15 cellular contexts compared by ENCODE assay signal in genomic region chr10:34045571-34046190, GRCh38.
DNase-seq lines count a peak whose midpoint lies in the region; ATAC-seq and TF ChIP-seq lines count a peak whose summit lies in the region.
"Had no signal": no experiment of that assay in that cellular context is flagged by ENCODE, and none has a peak within 500 bp of the region (broad histone marks: within the 10 kb centered on the region; RNA-seq: fewer than 3 reads in every experiment).

No MANE protein-coding gene starts in this region.

- CTCF ChIA-PET in activated CD8-positive, alpha-beta memory T cell treated with anti-CD3 and anti-CD28 coated beads, Interleukin-2, amount 10 ng/mL, durations not matched to agents 7 days and 5 days (lab: Charles Lee), result no interaction called here
- CTCF ChIA-PET in activated CD8-positive, alpha-beta T cell treated with anti-CD3 and anti-CD28 coated beads, Interleukin-2, amount 10 ng/mL, durations not matched to agents 7 days and 5 days (lab: Charles Lee), result no interaction called here

- in situ Hi-C loops in astrocyte of the cerebellum (cut with HindIII; ENCODE audit: low sequenced_read_pairs), result no loop called here

- POLR2A ChIA-PET in activated CD8-positive, alpha-beta T cell treated with anti-CD3 and anti-CD28 coated beads, Interleukin-2, amount 10 ng/mL, durations not matched to agents 7 days and 5 days (lab: Charles Lee), result no interaction called here

- peaks cover 2% of the 10 kb centered on the region for H3K4me1 Mint-ChIP-seq in CD14-positive monocyte
- H3K4me1 Mint-ChIP-seq in activated CD8-positive, alpha-beta memory T cell treated with anti-CD3 and anti-CD28 coated beads, Interleukin-2, amount 10 ng/mL, durations not matched to agents 7 days and 5 days, result peaks cover 2% of the 10 kb centered on the region
- no peaks in the 10 kb centered on the region for H3K4me1 Mint-ChIP-seq in activated CD8-positive, alpha-beta T cell treated with anti-CD3 and anti-CD28 coated beads, Interleukin-2, amount 10 ng/mL, durations not matched to agents 7 days and 5 days (ENCODE audit: low read depth)

- no peak overlapping the region for H3K27ac Mint-ChIP-seq in CD14-positive monocyte
- no peak overlapping the region for H3K27ac Mint-ChIP-seq in activated CD8-positive, alpha-beta memory T cell treated with anti-CD3 and anti-CD28 coated beads, Interleukin-2, amount 10 ng/mL, durations not matched to agents 7 days and 5 days
- H3K27ac Mint-ChIP-seq in activated CD8-positive, alpha-beta T cell treated with anti-CD3 and anti-CD28 coated beads, Interleukin-2, amount 10 ng/mL, durations not matched to agents 7 days and 5 days, result no peak overlapping the region
- H3K27ac Mint-ChIP-seq: activated T-helper 1 cell treated with anti-CD3 and anti-CD28 coated beads, Interleukin-12 subunit alpha, Interleukin-12 subunit beta, Interleukin-2, Interleukin-4 antibody, amounts not matched to agents 30 ng/mL and 10 ng/mL and 1 ng/mL, durations not matched to agents 14 hours and 24 hours and 36 hours had no signal

- peaks cover 0 to 4% (median 3%) of the 10 kb centered on the region in 3 donors for H3K27me3 Mint-ChIP-seq in CD14-positive monocyte (ENCODE audit: low read depth in 3 of 3)
- H3K27me3 Mint-ChIP-seq in activated CD8-positive, alpha-beta memory T cell treated with anti-CD3 and anti-CD28 coated beads, Interleukin-2, amount 10 ng/mL, durations not matched to agents 7 days and 5 days, result no peaks in the 10 kb centered on the region
- no peaks in the 10 kb centered on the region for H3K27me3 Mint-ChIP-seq in activated CD8-positive, alpha-beta T cell treated with anti-CD3 and anti-CD28 coated beads, Interleukin-2, amount 10 ng/mL, durations not matched to agents 7 days and 5 days (ENCODE audit: low read depth)

- H3K4me3 Mint-ChIP-seq in CD14-positive monocyte, result no peak overlapping the region
- H3K4me3 Mint-ChIP-seq in activated CD8-positive, alpha-beta memory T cell treated with anti-CD3 and anti-CD28 coated beads, Interleukin-2, amount 10 ng/mL, durations not matched to agents 7 days and 5 days, result no peak overlapping the region
- H3K4me3 Mint-ChIP-seq in activated CD8-positive, alpha-beta T cell treated with anti-CD3 and anti-CD28 coated beads, Interleukin-2, amount 10 ng/mL, durations not matched to agents 7 days and 5 days, result no peak overlapping the region
- H3K4me3 Mint-ChIP-seq: activated T-helper 1 cell treated with anti-CD3 and anti-CD28 coated beads, Interleukin-12 subunit alpha, Interleukin-12 subunit beta, Interleukin-2, Interleukin-4 antibody, amounts not matched to agents 30 ng/mL and 10 ng/mL and 1 ng/mL, durations not matched to agents 14 hours and 24 hours and 36 hours; neural crest cell had no signal

- DNase-seq in DMS 273 (lab: John Stamatoyannopoulos, UW; ENCODE audit: unreplicated experiment), result peak; percentile 30
- DNase-seq in Jurkat, Clone E6-1 (ENCODE audit: low read depth, low spot score), result peak; percentile 7
- peak; percentile 55 for DNase-seq in astrocyte of the cerebellum (ENCODE audit: low read depth)
- peak; percentile 5 for DNase-seq in fibroblast of the conjunctiva (ENCODE audit: low read depth)
- no peak for DNase-seq in CD14-positive monocyte (ENCODE audit: low spot score)
- DNase-seq in activated CD8-positive, alpha-beta memory T cell treated with anti-CD3 and anti-CD28 coated beads, Interleukin-2, amount 10 ng/mL, durations not matched to agents 7 days and 5 days, result no peak
- DNase-seq in activated CD8-positive, alpha-beta T cell treated with anti-CD3 and anti-CD28 coated beads, Interleukin-2, amount 10 ng/mL, durations not matched to agents 7 days and 5 days, result no peak
- DNase-seq in DMS79 treated with DMSO at 0.1 percent for 48 hours (lab: John Stamatoyannopoulos, UW), result no peak
- DNase-seq: activated CD4-positive, alpha-beta T cell treated with anti-CD3 and anti-CD28 coated beads, Interleukin-2, amount 50 U/mL, for 48 hours; cortex of kidney; NCI-H1930 had no signal

- no peak for TF ChIP-seq CTCF in astrocyte of the cerebellum (IDR thresholded peaks at IDR 0.05; ENCODE audit: low read depth, low read length, missing control alignments)
- TF ChIP-seq CTCF in CD14-positive monocyte (IDR thresholded peaks at IDR 0.05), result no peak

- no peaks in the 10 kb centered on the region for H3K36me3 Mint-ChIP-seq in CD14-positive monocyte
- no peaks in the 10 kb centered on the region for H3K36me3 Mint-ChIP-seq in activated CD8-positive, alpha-beta memory T cell treated with anti-CD3 and anti-CD28 coated beads, Interleukin-2, amount 10 ng/mL, durations not matched to agents 7 days and 5 days
- H3K36me3 Mint-ChIP-seq in activated CD8-positive, alpha-beta T cell treated with anti-CD3 and anti-CD28 coated beads, Interleukin-2, amount 10 ng/mL, durations not matched to agents 7 days and 5 days (ENCODE audit: low read depth), result no peaks in the 10 kb centered on the region

- ATAC-seq in activated CD8-positive, alpha-beta memory T cell treated with anti-CD3 and anti-CD28 coated beads, Interleukin-2, amount 10 ng/mL, durations not matched to agents 7 days and 5 days, result no peak
- ATAC-seq in activated CD8-positive, alpha-beta T cell treated with anti-CD3 and anti-CD28 coated beads, Interleukin-2, amount 10 ng/mL, durations not matched to agents 7 days and 5 days, result no peak
- ATAC-seq: Panc1 had no signal

- intact Hi-C loops in CD14-positive monocyte (cut with micrococcal nuclease), result no loop called here

- peaks cover 0 to 9% (median 0%) of the 10 kb centered on the region in 7 donors for H3K9me3 Mint-ChIP-seq in CD14-positive monocyte
- peaks cover 1% of the 10 kb centered on the region for H3K9me3 Mint-ChIP-seq in activated CD8-positive, alpha-beta memory T cell treated with anti-CD3 and anti-CD28 coated beads, Interleukin-2, amount 10 ng/mL, durations not matched to agents 7 days and 5 days (ENCODE audit: low read depth)
- peaks cover 7% of the 10 kb centered on the region for H3K9me3 Mint-ChIP-seq in activated CD8-positive, alpha-beta T cell treated with anti-CD3 and anti-CD28 coated beads, Interleukin-2, amount 10 ng/mL, durations not matched to agents 7 days and 5 days (ENCODE audit: insufficient read depth)

- H3K4me3 ChIP-seq in Jurkat, Clone E6-1 (ENCODE audit: low read length), result no peak overlapping the region
- no peak overlapping the region for H3K4me3 ChIP-seq in astrocyte of the cerebellum (ENCODE audit: low read depth, low read length)
- H3K4me3 ChIP-seq: vagina had no signal

Comparison
In these comparisons a context has a peak if more than half of its experiments do, and no peak if none do; other contexts are left out.
1. DNase-seq: peak in DMS 273 (single experiment), Jurkat, Clone E6-1 (single experiment), astrocyte of the cerebellum (single experiment) and fibroblast of the conjunctiva (single experiment); none in CD14-positive monocyte (single experiment), activated CD8-positive, alpha-beta memory T cell treated with anti-CD3 and anti-CD28 coated beads, Interleukin-2, amount 10 ng/mL, durations not matched to agents 7 days and 5 days (single experiment), activated CD8-positive, alpha-beta T cell treated with anti-CD3 and anti-CD28 coated beads, Interleukin-2, amount 10 ng/mL, durations not matched to agents 7 days and 5 days (single experiment) and DMS79 treated with DMSO at 0.1 percent for 48 hours (single experiment).